19 cellular contexts compared by ENCODE assay signal in genomic region chr10:76191371-76191770, GRCh38.
DNase-seq lines count a peak whose midpoint lies in the region; ATAC-seq and TF ChIP-seq lines count a peak whose summit lies in the region.
"Had no signal": no experiment of that assay in that cellular context is flagged by ENCODE, and none has a peak within 500 bp of the region (broad histone marks: within the 10 kb centered on the region; RNA-seq: fewer than 3 reads in every experiment).

No MANE protein-coding gene starts in this region.

- H3K27ac ChIP-seq in HEK293 (ENCODE audit: extremely low read depth, low read depth, low read length) (no peak overlapping the region), endodermal cell (ENCODE audit: low read depth, low read length) (no peak overlapping the region), prostate gland (no peak overlapping the region)
- H3K27ac ChIP-seq in CD4-positive, alpha-beta memory T cell (ENCODE audit: low read depth, low read length): no peak overlapping the region
- H3K27ac ChIP-seq: A549, SJSA1 had no signal

- peaks cover 41% of the 10 kb centered on the region for H3K4me1 ChIP-seq in Caco-2
- peaks cover 7% of the 10 kb centered on the region for H3K4me1 ChIP-seq in HEK293 (ENCODE audit: control insufficient read depth, insufficient read depth, low read length)
- H3K4me1 ChIP-seq in endodermal cell (ENCODE audit: control insufficient read depth, insufficient read depth, low read length): peaks cover 18% of the 10 kb centered on the region
- H3K4me1 ChIP-seq in prostate gland (replicated peaks): no peaks in the 10 kb centered on the region
- no peaks in the 10 kb centered on the region for H3K4me1 ChIP-seq in CD4-positive, alpha-beta memory T cell (ENCODE audit: insufficient read depth, low read length)
- H3K4me1 ChIP-seq: A549, SJSA1 had no signal

- H3K36me3 ChIP-seq in Caco-2 (ENCODE audit: control insufficient read depth, insufficient read depth, low read length) (no peaks in the 10 kb centered on the region), HEK293 (ENCODE audit: control insufficient read depth in 2 of 2, insufficient read depth in 1 of 2, low read length in 2 of 2) (no peaks in the 10 kb centered on the region), endodermal cell (ENCODE audit: control insufficient read depth, insufficient read depth, low read length) (no peaks in the 10 kb centered on the region), prostate gland (no peaks in the 10 kb centered on the region)
- no peaks in the 10 kb centered on the region for H3K36me3 ChIP-seq in CD4-positive, alpha-beta memory T cell (ENCODE audit: insufficient read depth, low read length)
- H3K36me3 ChIP-seq: SJSA1 had no signal

- no peak for TF ChIP-seq POLR2A in prostate gland (IDR thresholded peaks at IDR 0.05)

- WGBS in endodermal cell (ENCODE audit: insufficient coverage in 1 of 2, insufficient read length in 1 of 2), 2 experiments: 65% methylated on average over 2 of the region's 2 CpGs; no CpG with 5 or more reads in 1 of the 2 experiments
- 98% methylated on average over 2 of the region's 2 CpGs for WGBS in prostate gland

- POLR2A ChIA-PET in Caco-2 (lab: Charles Lee) (interaction anchor here (1.5 to 1.7 kb wide), 2 partner anchors 41 to 140 kb away, joined by 4 to 13 read pairs; no protein-coding TSS in a partner anchor), HEK293 (lab: Yijun Ruan, JAX) (no interaction called here)
- POLR2A ChIA-PET in CD4-positive, alpha-beta memory T cell (lab: Charles Lee; ENCODE audit: partially characterized antibody): no interaction called here

- H3K4me1 Mint-ChIP-seq in Caco-2 (ENCODE audit: low read depth, unreplicated experiment) (peaks cover 26% of the 10 kb centered on the region), endodermal cell (peaks cover 20% of the 10 kb centered on the region), nephron (peaks cover 69% of the 10 kb centered on the region)
- H3K4me1 Mint-ChIP-seq in CD4-positive, alpha-beta memory T cell: no peaks in the 10 kb centered on the region

- no peaks in the 10 kb centered on the region for H3K27me3 ChIP-seq in Caco-2 (replicated peaks; ENCODE audit: control insufficient read depth, insufficient read depth, low read length)
- no peaks in the 10 kb centered on the region for H3K27me3 ChIP-seq in endodermal cell (ENCODE audit: control insufficient read depth, insufficient read depth, low read length, poor library complexity, severe bottlenecking)
- H3K27me3 ChIP-seq in prostate gland (replicated peaks; ENCODE audit: insufficient read depth): no peaks in the 10 kb centered on the region
- H3K27me3 ChIP-seq in CD4-positive, alpha-beta memory T cell (ENCODE audit: insufficient read depth, low read length): no peaks in the 10 kb centered on the region
- H3K27me3 ChIP-seq: SJSA1 had no signal

- no TSS peak for BruUV-seq in Caco-2 (replicated peaks; lab: Mats Ljungman, UMichigan)

- H3K9ac ChIP-seq in endodermal cell (ENCODE audit: extremely low read depth, low read length, poor library complexity, severe bottlenecking): no peak overlapping the region

- H3K9me3 ChIP-seq in Caco-2 (no peaks in the 10 kb centered on the region), HEK293 (ENCODE audit: control insufficient read depth, insufficient read depth, low read depth, low read length) (no peaks in the 10 kb centered on the region), endodermal cell (ENCODE audit: control insufficient read depth, low read length) (no peaks in the 10 kb centered on the region), prostate gland (no peaks in the 10 kb centered on the region)
- no peaks in the 10 kb centered on the region for H3K9me3 ChIP-seq in CD4-positive, alpha-beta memory T cell (ENCODE audit: control insufficient read depth in 1 of 2, low read length in 2 of 2)
- H3K9me3 ChIP-seq: A549, SJSA1 had no signal

- peak; percentile 71 to 81 for DNase-seq in Caco-2
- DNase-seq in endodermal cell: no peak
- DNase-seq in prostate gland (ENCODE audit: low spot score): no peak
- DNase-seq in CD4-positive, alpha-beta memory T cell: no peak
- no peak for DNase-seq in NCI-H1436 (lab: John Stamatoyannopoulos, UW)
- DNase-seq: CD4-positive, alpha-beta T cell; DMS79 treated with DMSO at 0.1 percent for 48 hours; H9; Kasumi-1; MM.1S; NCI-H1092; NCI-H1694; NCI-H510A treated with DMSO at 0.1 percent for 48 hours had no signal

- H3K36me3 Mint-ChIP-seq in Caco-2 (ENCODE audit: insufficient read depth, unreplicated experiment) (peaks cover 7% of the 10 kb centered on the region), endodermal cell (ENCODE audit: low read depth) (no peaks in the 10 kb centered on the region), nephron (ENCODE audit: low read depth) (no peaks in the 10 kb centered on the region)
- H3K36me3 Mint-ChIP-seq in CD4-positive, alpha-beta memory T cell: no peaks in the 10 kb centered on the region

- no peak overlapping the region for H3K4me3 ChIP-seq in Caco-2 (ENCODE audit: low read depth, low read length)
- no peak overlapping the region for H3K4me3 ChIP-seq in HEK293 (ENCODE audit: low read depth, low read length)
- H3K4me3 ChIP-seq in endodermal cell (ENCODE audit: low read length): peak overlapping the region; percentile 41
- no peak overlapping the region for H3K4me3 ChIP-seq in prostate gland
- no peak overlapping the region for H3K4me3 ChIP-seq in CD4-positive, alpha-beta memory T cell (ENCODE audit: low read length in 2 of 2)
- H3K4me3 ChIP-seq: A549, SJSA1 had no signal

- peak overlapping the region; percentile 53 for H3K4me3 Mint-ChIP-seq in Caco-2 (ENCODE audit: unreplicated experiment)
- no peak overlapping the region for H3K4me3 Mint-ChIP-seq in endodermal cell
- peak overlapping the region in 1 of 3 experiments; percentile 18 for H3K4me3 Mint-ChIP-seq in nephron
- no peak overlapping the region for H3K4me3 Mint-ChIP-seq in CD4-positive, alpha-beta memory T cell
- H3K4me3 Mint-ChIP-seq: CD4-positive, alpha-beta T cell; H9 had no signal

- intact Hi-C loops in Caco-2 (cut with micrococcal nuclease; ENCODE audit: unreplicated experiment): loop anchor here (1.0 to 2.0 kb wide), 7 partner anchors 41 to 789 kb away; no protein-coding TSS in a partner anchor
- intact Hi-C loops in prostate gland (cut with DNase I): no loop called here
- intact Hi-C loops in CD4-positive, alpha-beta memory T cell (cut with micrococcal nuclease): no loop called here

- H3K27me3 Mint-ChIP-seq in Caco-2 (ENCODE audit: insufficient read depth, unreplicated experiment): no peaks in the 10 kb centered on the region
- peaks cover 15% of the 10 kb centered on the region for H3K27me3 Mint-ChIP-seq in endodermal cell (ENCODE audit: insufficient read depth)
- peaks cover 4% of the 10 kb centered on the region for H3K27me3 Mint-ChIP-seq in nephron (ENCODE audit: low read depth)
- H3K27me3 Mint-ChIP-seq in CD4-positive, alpha-beta memory T cell: no peaks in the 10 kb centered on the region
- H3K27me3 Mint-ChIP-seq: CD4-positive, alpha-beta T cell had no signal

- TF ChIP-seq CTCF in Caco-2 (IDR thresholded peaks at IDR 0.05; ENCODE audit: insufficient read depth in 1 of 2, low read depth in 1 of 2, low read length in 1 of 2, severe bottlenecking in 1 of 2, unreplicated experiment in 1 of 2): no peak
- TF ChIP-seq CTCF in HEK293 (tag by site-specific recombination; IDR thresholded peaks at IDR 0.05): no peak
- TF ChIP-seq CTCF in endodermal cell (conservative IDR thresholded peaks at IDR 0.05): no peak
- no peak for TF ChIP-seq CTCF in nephron (IDR thresholded peaks at IDR 0.05; ENCODE audit: unreplicated experiment in 3 of 3)
- TF ChIP-seq CTCF in prostate gland (IDR thresholded peaks at IDR 0.05): no peak

- CTCF ChIA-PET in Caco-2 (lab: Charles Lee) (interaction anchor here (0.7 to 1.6 kb wide), 3 partner anchors 11 to 112 kb away, joined by 4 to 14 read pairs (median 8); no protein-coding TSS in a partner anchor), HEK293 (lab: Yijun Ruan, JAX) (no interaction called here)
- CTCF ChIA-PET in CD4-positive, alpha-beta memory T cell (lab: Charles Lee; ENCODE audit: partially characterized antibody): no interaction called here

- H3K27ac Mint-ChIP-seq in Caco-2 (ENCODE audit: unreplicated experiment) (peak overlapping the region; percentile 92), endodermal cell (no peak overlapping the region), nephron (peak overlapping the region; percentile 34 to 86 (median 86))
- no peak overlapping the region for H3K27ac Mint-ChIP-seq in CD4-positive, alpha-beta memory T cell
- H3K27ac Mint-ChIP-seq: CD4-positive, alpha-beta T cell; H9 had no signal

- H3K9me3 Mint-ChIP-seq in Caco-2 (ENCODE audit: unreplicated experiment): peaks cover 13% of the 10 kb centered on the region
- H3K9me3 Mint-ChIP-seq in endodermal cell: no peaks in the 10 kb centered on the region
- H3K9me3 Mint-ChIP-seq in nephron: no peaks in the 10 kb centered on the region
- H3K9me3 Mint-ChIP-seq in CD4-positive, alpha-beta memory T cell: peaks cover 0 to 3% (median 0%) of the 10 kb centered on the region in 8 donors
- H3K9me3 Mint-ChIP-seq: CD4-positive, alpha-beta T cell; H9 had no signal

- ATAC-seq in GM21717 (IDR thresholded peaks at IDR 0.05; ENCODE audit: unreplicated experiment): no peak
- ATAC-seq: A549, Panc1 had no signal

TF ChIP-seq in HEK293, 187 proteins besides CTCF, POLR2A, EP300 and RAD21:
- TF ChIP-seq PRDM4 (tag by site-specific recombination; IDR thresholded peaks at IDR 0.05) (no peak), TCF7L2 (IDR thresholded peaks at IDR 0.05; ENCODE audit: borderline replicate concordance, low read depth, low read length) (0 out of 2 replicates have a peak, but pooled peaks have one; percentile 4)

Comparison
In these comparisons a context has a peak if more than half of its experiments do, and no peak if none do; other contexts are left out.
1. DNase-seq: peak in Caco-2 (2 of 2); none in endodermal cell (single experiment), prostate gland (single experiment), CD4-positive, alpha-beta memory T cell (0 of 5) and NCI-H1436 (single experiment).
2. H3K27ac Mint-ChIP-seq: peak in Caco-2 (single experiment) and nephron (3 of 3); none in endodermal cell (single experiment) and CD4-positive, alpha-beta memory T cell (0 of 7).